25 cellular contexts compared by ENCODE assay signal in the genomic region with DNA sequence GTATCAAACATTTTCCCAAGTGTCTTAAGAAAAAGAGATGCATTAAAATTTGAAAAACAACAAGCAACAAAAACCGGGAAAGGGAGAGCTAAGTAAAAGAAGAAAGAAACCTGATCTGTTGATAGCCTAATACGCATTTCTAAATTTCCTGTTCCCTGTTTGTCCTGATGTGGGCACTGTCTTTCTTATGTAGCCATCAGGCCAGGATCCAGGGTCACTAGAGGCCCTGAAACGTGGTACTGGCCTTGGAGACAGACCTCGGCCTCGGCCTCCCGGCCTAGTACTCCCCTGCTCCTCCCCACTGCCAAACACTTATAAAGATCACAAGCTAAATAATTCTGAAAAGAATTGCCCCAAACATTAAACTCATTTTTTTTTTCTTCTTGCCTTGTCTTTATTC.
A peak's percentile ranks its signal among the peaks of the same experiment; 100 is the strongest.
DNase-seq lines count a peak whose midpoint lies in the region; ATAC-seq, FAIRE-seq and TF ChIP-seq lines count a peak whose summit lies in the region.
"Had no signal": no experiment of that assay in that cellular context is flagged by ENCODE, and none has a peak within 500 bp of the region (broad histone marks: within the 10 kb centered on the region; RNA-seq: fewer than 3 reads in every experiment).

No MANE protein-coding gene starts in this region.

- no peak overlapping the region for H2BK20ac ChIP-seq in H9 (ENCODE audit: low read depth, low read length, poor library complexity, severe bottlenecking)

- no peak overlapping the region for H3K18ac ChIP-seq in H9 (ENCODE audit: insufficient read length, low read depth, low read length)

- H3K23me2 ChIP-seq in H9 (ENCODE audit: insufficient read length, low read depth, low read length, poor library complexity, severe bottlenecking), result no peaks in the 10 kb centered on the region

- H3K36me3 ChIP-seq in esophagus muscularis mucosa, result no peaks in the 10 kb centered on the region
- H3K36me3 ChIP-seq: BLaER1 treated with 17β-estradiol and CSF1 and Interleukin-3, amounts not matched to agents 10 nM and 100 nM had no signal

- no peak overlapping the region for H4K5ac ChIP-seq in H9 (ENCODE audit: insufficient read length, low read depth, low read length)

- no CpG with 5 or more reads among the region's 6 CpGs for WGBS in H9 (ENCODE audit: extremely low coverage, insufficient read length, low lambda C conversion rate)
- 56% methylated on average over 6 of the region's 6 CpGs for WGBS in esophagus muscularis mucosa

- H3K4me1 Mint-ChIP-seq in H9, result peaks cover 17 to 19% of the 10 kb centered on the region in 2 experiments
- H3K4me1 Mint-ChIP-seq in WTC11, result peaks cover 17% of the 10 kb centered on the region
- H3K4me1 Mint-ChIP-seq in mesothelial cell of epicardium, result peaks cover 8% of the 10 kb centered on the region
- H3K4me1 Mint-ChIP-seq in activated CD8-positive, alpha-beta memory T cell treated with anti-CD3 and anti-CD28 coated beads, Interleukin-2, amount 10 ng/mL, durations not matched to agents 7 days and 5 days, result no peaks in the 10 kb centered on the region
- H3K4me1 Mint-ChIP-seq: CD8-positive, alpha-beta memory T cell had no signal

- H3K27ac Mint-ChIP-seq in H9, result peak overlapping the region in 1 of 3 experiments; percentile 31; a peak in 1 of 7 replicates
- no peak overlapping the region for H3K27ac Mint-ChIP-seq in WTC11
- H3K27ac Mint-ChIP-seq in mesothelial cell of epicardium, result peak overlapping the region; percentile 40
- no peak overlapping the region for H3K27ac Mint-ChIP-seq in activated CD8-positive, alpha-beta memory T cell treated with anti-CD3 and anti-CD28 coated beads, Interleukin-2, amount 10 ng/mL, durations not matched to agents 7 days and 5 days

- H2BK15ac ChIP-seq in H9 (ENCODE audit: low read depth, low read length), result no peak overlapping the region

- H3K36me3 Mint-ChIP-seq in H9 (ENCODE audit: insufficient read depth in 1 of 3, low read depth in 3 of 3) (no peaks in the 10 kb centered on the region; a peak in 1 of 7 replicates), WTC11 (no peaks in the 10 kb centered on the region), mesothelial cell of epicardium (peaks cover 3% of the 10 kb centered on the region)
- no peaks in the 10 kb centered on the region for H3K36me3 Mint-ChIP-seq in activated CD8-positive, alpha-beta memory T cell treated with anti-CD3 and anti-CD28 coated beads, Interleukin-2, amount 10 ng/mL, durations not matched to agents 7 days and 5 days

- H3K9me3 Mint-ChIP-seq in H9 (no peaks in the 10 kb centered on the region; a peak in 1 of 5 replicates), WTC11 (no peaks in the 10 kb centered on the region), mesothelial cell of epicardium (peaks cover 21% of the 10 kb centered on the region)
- H3K9me3 Mint-ChIP-seq in activated CD8-positive, alpha-beta memory T cell treated with anti-CD3 and anti-CD28 coated beads, Interleukin-2, amount 10 ng/mL, durations not matched to agents 7 days and 5 days (ENCODE audit: low read depth), result peaks cover 8% of the 10 kb centered on the region

- no peak for TF ChIP-seq POLR2A in H54 (IDR thresholded peaks at IDR 0.05; ENCODE audit: low read depth, low read length)
- TF ChIP-seq POLR2A in esophagus muscularis mucosa (IDR thresholded peaks at IDR 0.05; ENCODE audit: low read depth), result no peak

- DNase-seq in H9, result peak; percentile 40
- no peak for DNase-seq in WTC11 (ENCODE audit: low spot score)
- DNase-seq in mesothelial cell of epicardium (ENCODE audit: low spot score in 2 of 2, unreplicated experiment in 2 of 2), result no peak
- DNase-seq in GM10248 (ENCODE audit: extremely low spot score), result no peak
- DNase-seq in activated CD8-positive, alpha-beta memory T cell treated with anti-CD3 and anti-CD28 coated beads, Interleukin-2, amount 10 ng/mL, durations not matched to agents 7 days and 5 days, result no peak
- no peak for DNase-seq in H54 (ENCODE audit: insufficient read length, low spot score)
- DNase-seq in esophagus muscularis mucosa (ENCODE audit: extremely low spot score), result no peak
- DNase-seq: 8988T; Calu3; CD8-positive, alpha-beta memory T cell; DMS153; GF-D8; KBM-7; NCI-H1092 treated with DMSO at 0.1 percent for 48 hours; NCI-H146; NCI-H2029; NCI-H2227 treated with DMSO at 0.1 percent for 48 hours; NCI-H510A; NCI-H82; Right ventricle myocardium superior; SW 1271 had no signal

- H3K4me3 Mint-ChIP-seq in H9 (no peak overlapping the region), WTC11 (no peak overlapping the region), mesothelial cell of epicardium (no peak overlapping the region)
- H3K4me3 Mint-ChIP-seq in activated CD8-positive, alpha-beta memory T cell treated with anti-CD3 and anti-CD28 coated beads, Interleukin-2, amount 10 ng/mL, durations not matched to agents 7 days and 5 days, result no peak overlapping the region
- H3K4me3 Mint-ChIP-seq: CD8-positive, alpha-beta memory T cell had no signal

- no peak overlapping the region for H3T11ph ChIP-seq in H9 (ENCODE audit: low read length)

- no peaks in the 10 kb centered on the region for H3K4me1 ChIP-seq in H9 (ENCODE audit: insufficient read depth, low read length)
- H3K4me1 ChIP-seq in esophagus muscularis mucosa, result no peaks in the 10 kb centered on the region
- H3K4me1 ChIP-seq: BLaER1 treated with 17β-estradiol and CSF1 and Interleukin-3, amounts not matched to agents 10 nM and 100 nM had no signal

- intact Hi-C loops in esophagus muscularis mucosa (cut with DNase I), result no loop called here

- no peak for FAIRE-seq in H54 (lab: Jason Lieb, UNC)

- no peak overlapping the region for H3K23ac ChIP-seq in H9 (ENCODE audit: insufficient read length, low read depth, low read length)

- no peak overlapping the region for H3K4me2 ChIP-seq in H9 (ENCODE audit: insufficient read depth, insufficient read length, low read length)
- H3K4me2 ChIP-seq: BLaER1 treated with 17β-estradiol and CSF1 and Interleukin-3, amounts not matched to agents 10 nM and 100 nM had no signal

- H3K79me1 ChIP-seq in H9 (ENCODE audit: insufficient read depth, low read depth, low read length, poor library complexity, severe bottlenecking), result no peaks in the 10 kb centered on the region

- H3K9me3 ChIP-seq in H9 (ENCODE audit: control insufficient read depth, low read depth, low read length) (no peaks in the 10 kb centered on the region), esophagus muscularis mucosa (no peaks in the 10 kb centered on the region)

- POLR2A ChIA-PET in WTC11 (lab: Charles Lee), result no interaction called here
- POLR2A ChIA-PET in GM10248 (lab: Yijun Ruan, JAX), result no interaction called here

- CTCF ChIA-PET in WTC11 (lab: Charles Lee) (interaction anchor here (0.7 to 3.7 kb wide), 2 partner anchors 153 to 420 kb away, joined by 5 to 18 read pairs; no protein-coding TSS in a partner anchor), GM10248 (lab: Yijun Ruan, JAX) (no interaction called here)
- CTCF ChIA-PET in activated CD8-positive, alpha-beta memory T cell treated with anti-CD3 and anti-CD28 coated beads, Interleukin-2, amount 10 ng/mL, durations not matched to agents 7 days and 5 days (lab: Charles Lee), result no interaction called here

- H2AFZ ChIP-seq in H9 (ENCODE audit: low read length), result no peak overlapping the region

- no peak overlapping the region for H2AK5ac ChIP-seq in H9 (ENCODE audit: insufficient read length, low read length)

- H4K91ac ChIP-seq in H9 (ENCODE audit: insufficient read length, low read depth, low read length), result no peak overlapping the region

- ATAC-seq in WTC11, result peak; percentile 90
- no peak for ATAC-seq in activated CD8-positive, alpha-beta memory T cell treated with anti-CD3 and anti-CD28 coated beads, Interleukin-2, amount 10 ng/mL, durations not matched to agents 7 days and 5 days
- ATAC-seq: HCT116 had no signal

- peak; percentile 25; the same call in 1 of the 2 replicates for TF ChIP-seq CTCF in C4-2B (conservative IDR thresholded peaks at IDR 0.05)
- peak; percentile 56 for TF ChIP-seq CTCF in H9 (conservative IDR thresholded peaks at IDR 0.05)
- no peak for TF ChIP-seq CTCF in WTC11 (IDR thresholded peaks at IDR 0.05)
- TF ChIP-seq CTCF in mesothelial cell of epicardium (IDR thresholded peaks at IDR 0.05; ENCODE audit: unreplicated experiment), result no peak
- no peak for TF ChIP-seq CTCF in GM10248 (IDR thresholded peaks at IDR 0.05; ENCODE audit: control extremely low read depth, extremely low read depth, low read depth, missing control alignments)
- no peak for TF ChIP-seq CTCF in esophagus muscularis mucosa (IDR thresholded peaks at IDR 0.05)

- no peak for TF ChIP-seq EP300 in esophagus muscularis mucosa (IDR thresholded peaks at IDR 0.05)

- no peaks in the 10 kb centered on the region for H3K27me3 ChIP-seq in H9 (ENCODE audit: insufficient read depth, low read length)
- peaks cover 0 to 4% (median 0%) of the 10 kb centered on the region in 4 donors for H3K27me3 ChIP-seq in esophagus muscularis mucosa
- H3K27me3 ChIP-seq: BLaER1 treated with 17β-estradiol and CSF1 and Interleukin-3, amounts not matched to agents 10 nM and 100 nM had no signal

- H3K14ac ChIP-seq in H9 (ENCODE audit: insufficient read depth, low read length), result no peak overlapping the region

- H3K27me3 Mint-ChIP-seq in H9 (ENCODE audit: low read depth) (no peaks in the 10 kb centered on the region), WTC11 (ENCODE audit: low read depth) (no peaks in the 10 kb centered on the region), mesothelial cell of epicardium (ENCODE audit: low read depth) (no peaks in the 10 kb centered on the region)
- H3K27me3 Mint-ChIP-seq in activated CD8-positive, alpha-beta memory T cell treated with anti-CD3 and anti-CD28 coated beads, Interleukin-2, amount 10 ng/mL, durations not matched to agents 7 days and 5 days, result no peaks in the 10 kb centered on the region
- H3K27me3 Mint-ChIP-seq: CD8-positive, alpha-beta memory T cell had no signal

- H2BK120ac ChIP-seq in H9 (ENCODE audit: low read depth, low read length, poor library complexity, severe bottlenecking), result no peak overlapping the region

- no peak overlapping the region for H3K4ac ChIP-seq in H9 (ENCODE audit: low read depth, low read length)

- no peaks in the 10 kb centered on the region for H3K79me2 ChIP-seq in H9 (ENCODE audit: insufficient read depth, low read length)

- no peak overlapping the region for H3K4me3 ChIP-seq in esophagus muscularis mucosa
- H3K4me3 ChIP-seq: BLaER1 treated with 17β-estradiol and CSF1 and Interleukin-3, amounts not matched to agents 10 nM and 100 nM; SK-N-MC had no signal

- H3K27ac ChIP-seq in C4-2B (no peak overlapping the region), H9 (ENCODE audit: insufficient read length, low read depth, low read length) (no peak overlapping the region), esophagus muscularis mucosa (replicated peaks in 1 of 4) (no peak overlapping the region)
- H3K27ac ChIP-seq: BLaER1 treated with 17β-estradiol and CSF1 and Interleukin-3, amounts not matched to agents 10 nM and 100 nM; SK-N-MC had no signal

- H3K9ac ChIP-seq in H9 (ENCODE audit: extremely low read depth, insufficient read length, low read length), result no peak overlapping the region
- H3K9ac ChIP-seq: BLaER1 treated with 17β-estradiol and CSF1 and Interleukin-3, amounts not matched to agents 10 nM and 100 nM had no signal

- no peak overlapping the region for H2BK5ac ChIP-seq in H9 (ENCODE audit: insufficient read length, low read length)

- no peak overlapping the region for H3K56ac ChIP-seq in H9 (ENCODE audit: insufficient read length, low read depth, low read length)

- no peak overlapping the region for H2BK12ac ChIP-seq in H9 (ENCODE audit: insufficient read length, low read depth, low read length)

- no peaks in the 10 kb centered on the region for H4K20me1 ChIP-seq in H9 (ENCODE audit: control insufficient read depth, insufficient read depth, insufficient read length)
- H4K20me1 ChIP-seq: BLaER1 treated with 17β-estradiol and CSF1 and Interleukin-3, amounts not matched to agents 10 nM and 100 nM had no signal

- no peak overlapping the region for H4K8ac ChIP-seq in H9 (replicated peaks; ENCODE audit: insufficient read length, low read depth, low read length)

Comparison
In these comparisons a context has a peak if more than half of its experiments do, and no peak if none do; other contexts are left out.
1. CTCF ChIP-seq: peak in C4-2B (single experiment) and H9 (single experiment); none in WTC11 (single experiment), mesothelial cell of epicardium (single experiment), GM10248 (single experiment) and esophagus muscularis mucosa (0 of 3).